Comparison of ENCODE assay signal across 1 cellular context in the genomic region with DNA sequence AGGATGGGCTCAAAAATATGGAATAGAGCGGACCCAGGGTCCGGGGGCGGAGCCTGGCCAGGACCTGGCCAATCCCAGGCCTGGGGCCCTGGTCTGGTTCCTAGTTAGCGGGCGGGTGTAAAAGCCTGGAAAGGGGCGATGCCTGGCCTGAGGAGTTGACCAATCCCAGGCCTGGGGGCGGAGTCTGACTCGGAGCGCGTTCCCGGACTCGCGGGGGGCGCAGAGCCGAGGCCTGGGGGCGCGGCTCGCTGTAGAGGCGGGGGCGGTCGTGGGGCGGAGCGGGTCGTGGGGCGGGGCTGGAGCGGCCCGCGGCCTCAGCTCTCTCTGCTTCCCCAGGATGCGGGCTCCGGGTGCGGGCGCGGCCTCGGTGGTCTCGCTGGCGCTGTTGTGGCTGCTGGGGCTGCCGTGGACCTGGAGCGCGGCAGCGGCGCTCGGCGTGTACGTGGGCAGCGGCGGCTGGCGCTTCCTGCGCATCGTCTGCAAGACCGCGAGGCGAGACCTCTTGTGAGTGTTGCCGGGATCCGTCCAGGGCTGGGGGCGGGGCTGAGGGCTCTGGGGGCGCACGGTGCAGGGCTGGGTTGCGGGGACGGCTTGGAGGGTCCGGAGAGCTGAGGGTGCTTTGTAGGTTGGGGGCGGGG.
TF ChIP-seq lines count a peak whose summit lies in the region.

TSS of gene SLC27A1 (plus strand) at position 321 of the 638 bp plus-strand sequence. CDS start at position 338, 17 bp downstream.

TF ChIP-seq in K562, 482 proteins besides CTCF, POLR2A, EP300 and RAD21 (continued from another document and continues in another):
- TF ChIP-seq RBBP5 (IDR thresholded peaks at IDR 0.05; ENCODE audit: borderline replicate concordance, insufficient read depth, low read length, poor library complexity, severe bottlenecking) = peak; percentile 46
- TF ChIP-seq C11orf30 (IDR thresholded peaks at IDR 0.05; ENCODE audit: low read depth) = no peak
- TF ChIP-seq RBM34 (IDR thresholded peaks at IDR 0.05; ENCODE audit: borderline replicate concordance, insufficient read depth, low read length) = no peak
- no peak for TF ChIP-seq LARP7 (IDR thresholded peaks at IDR 0.05)
- no peak for TF ChIP-seq PHF21A (IDR thresholded peaks at IDR 0.05; ENCODE audit: borderline replicate concordance, low read depth)
- TF ChIP-seq PHB (CRISPR knock-in tag; IDR thresholded peaks at IDR 0.05) = no peak
- TF ChIP-seq CTBP1 (IDR thresholded peaks at IDR 0.05; ENCODE audit: borderline replicate concordance) = peak; percentile 46; the same call in 1 of the 2 replicates
- TF ChIP-seq, protein P1, sequence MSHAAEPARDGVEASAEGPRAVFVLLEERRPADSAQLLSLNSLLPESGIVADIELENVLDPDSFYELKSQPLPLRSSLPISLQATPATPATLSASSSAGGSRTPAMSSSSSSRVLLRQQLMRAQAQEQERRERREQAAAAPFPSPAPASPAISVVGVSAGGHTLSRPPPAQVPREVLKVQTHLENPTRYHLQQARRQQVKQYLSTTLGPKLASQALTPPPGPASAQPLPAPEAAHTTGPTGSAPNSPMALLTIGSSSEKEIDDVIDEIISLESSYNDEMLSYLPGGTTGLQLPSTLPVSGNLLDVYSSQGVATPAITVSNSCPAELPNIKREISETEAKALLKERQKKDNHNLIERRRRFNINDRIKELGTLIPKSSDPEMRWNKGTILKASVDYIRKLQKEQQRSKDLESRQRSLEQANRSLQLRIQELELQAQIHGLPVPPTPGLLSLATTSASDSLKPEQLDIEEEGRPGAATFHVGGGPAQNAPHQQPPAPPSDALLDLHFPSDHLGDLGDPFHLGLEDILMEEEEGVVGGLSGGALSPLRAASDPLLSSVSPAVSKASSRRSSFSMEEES (CRISPR knock-in tag; IDR thresholded peaks at IDR 0.05) = no peak
- TF ChIP-seq RBM39 (optimal IDR thresholded peaks at IDR 0.05; ENCODE audit: low read depth, low read length) = no peak
- no peak for TF ChIP-seq ZNF76 (CRISPR knock-in tag; IDR thresholded peaks at IDR 0.05; ENCODE audit: borderline replicate concordance)
- TF ChIP-seq NCOA1 (IDR thresholded peaks at IDR 0.05; ENCODE audit: low read depth) = no peak
- TF ChIP-seq POLR2H (tag; IDR thresholded peaks at IDR 0.05; ENCODE audit: low read depth) = no peak
- no peak for TF ChIP-seq RCOR1 (IDR thresholded peaks at IDR 0.05; ENCODE audit: borderline replicate concordance in 1 of 2, low read depth in 2 of 2, low read length in 2 of 2)
- no peak for TF ChIP-seq MLX (CRISPR knock-in tag; conservative IDR thresholded peaks at IDR 0.05)
- TF ChIP-seq CBFA2T3 (IDR thresholded peaks at IDR 0.05) = no peak
- no peak for TF ChIP-seq ZFP1 (CRISPR knock-in tag; IDR thresholded peaks at IDR 0.05)
- TF ChIP-seq ILF3 (IDR thresholded peaks at IDR 0.05; ENCODE audit: borderline replicate concordance) = no peak
- peak; percentile 29 for TF ChIP-seq RBM25 (IDR thresholded peaks at IDR 0.05; ENCODE audit: low read depth, low read length, severe bottlenecking)
- TF ChIP-seq, protein P2, sequence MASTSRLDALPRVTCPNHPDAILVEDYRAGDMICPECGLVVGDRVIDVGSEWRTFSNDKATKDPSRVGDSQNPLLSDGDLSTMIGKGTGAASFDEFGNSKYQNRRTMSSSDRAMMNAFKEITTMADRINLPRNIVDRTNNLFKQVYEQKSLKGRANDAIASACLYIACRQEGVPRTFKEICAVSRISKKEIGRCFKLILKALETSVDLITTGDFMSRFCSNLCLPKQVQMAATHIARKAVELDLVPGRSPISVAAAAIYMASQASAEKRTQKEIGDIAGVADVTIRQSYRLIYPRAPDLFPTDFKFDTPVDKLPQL (IDR thresholded peaks at IDR 0.05; ENCODE audit: extremely low read depth, insufficient read length) = no peak
- no peak for TF ChIP-seq BCL6 (CRISPR knock-in tag; IDR thresholded peaks at IDR 0.05)
- TF ChIP-seq ZBED1 (IDR thresholded peaks at IDR 0.05) = no peak
- peak; percentile 76 for TF ChIP-seq NFYB (IDR thresholded peaks at IDR 0.05; ENCODE audit: extremely low read depth, insufficient read length)
- no peak for TF ChIP-seq ELK3 (CRISPR knock-in tag; IDR thresholded peaks at IDR 0.05)
- no peak for TF ChIP-seq STAG1 (CRISPR knock-in tag; IDR thresholded peaks at IDR 0.05; ENCODE audit: borderline replicate concordance)
- TF ChIP-seq, protein P3, sequence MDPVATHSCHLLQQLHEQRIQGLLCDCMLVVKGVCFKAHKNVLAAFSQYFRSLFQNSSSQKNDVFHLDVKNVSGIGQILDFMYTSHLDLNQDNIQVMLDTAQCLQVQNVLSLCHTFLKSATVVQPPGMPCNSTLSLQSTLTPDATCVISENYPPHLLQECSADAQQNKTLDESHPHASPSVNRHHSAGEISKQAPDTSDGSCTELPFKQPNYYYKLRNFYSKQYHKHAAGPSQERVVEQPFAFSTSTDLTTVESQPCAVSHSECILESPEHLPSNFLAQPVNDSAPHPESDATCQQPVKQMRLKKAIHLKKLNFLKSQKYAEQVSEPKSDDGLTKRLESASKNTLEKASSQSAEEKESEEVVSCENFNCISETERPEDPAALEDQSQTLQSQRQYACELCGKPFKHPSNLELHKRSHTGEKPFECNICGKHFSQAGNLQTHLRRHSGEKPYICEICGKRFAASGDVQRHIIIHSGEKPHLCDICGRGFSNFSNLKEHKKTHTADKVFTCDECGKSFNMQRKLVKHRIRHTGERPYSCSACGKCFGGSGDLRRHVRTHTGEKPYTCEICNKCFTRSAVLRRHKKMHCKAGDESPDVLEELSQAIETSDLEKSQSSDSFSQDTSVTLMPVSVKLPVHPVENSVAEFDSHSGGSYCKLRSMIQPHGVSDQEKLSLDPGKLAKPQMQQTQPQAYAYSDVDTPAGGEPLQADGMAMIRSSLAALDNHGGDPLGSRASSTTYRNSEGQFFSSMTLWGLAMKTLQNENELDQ (CRISPR knock-in tag; IDR thresholded peaks at IDR 0.05; ENCODE audit: borderline replicate concordance) = no peak
- TF ChIP-seq, protein P4, sequence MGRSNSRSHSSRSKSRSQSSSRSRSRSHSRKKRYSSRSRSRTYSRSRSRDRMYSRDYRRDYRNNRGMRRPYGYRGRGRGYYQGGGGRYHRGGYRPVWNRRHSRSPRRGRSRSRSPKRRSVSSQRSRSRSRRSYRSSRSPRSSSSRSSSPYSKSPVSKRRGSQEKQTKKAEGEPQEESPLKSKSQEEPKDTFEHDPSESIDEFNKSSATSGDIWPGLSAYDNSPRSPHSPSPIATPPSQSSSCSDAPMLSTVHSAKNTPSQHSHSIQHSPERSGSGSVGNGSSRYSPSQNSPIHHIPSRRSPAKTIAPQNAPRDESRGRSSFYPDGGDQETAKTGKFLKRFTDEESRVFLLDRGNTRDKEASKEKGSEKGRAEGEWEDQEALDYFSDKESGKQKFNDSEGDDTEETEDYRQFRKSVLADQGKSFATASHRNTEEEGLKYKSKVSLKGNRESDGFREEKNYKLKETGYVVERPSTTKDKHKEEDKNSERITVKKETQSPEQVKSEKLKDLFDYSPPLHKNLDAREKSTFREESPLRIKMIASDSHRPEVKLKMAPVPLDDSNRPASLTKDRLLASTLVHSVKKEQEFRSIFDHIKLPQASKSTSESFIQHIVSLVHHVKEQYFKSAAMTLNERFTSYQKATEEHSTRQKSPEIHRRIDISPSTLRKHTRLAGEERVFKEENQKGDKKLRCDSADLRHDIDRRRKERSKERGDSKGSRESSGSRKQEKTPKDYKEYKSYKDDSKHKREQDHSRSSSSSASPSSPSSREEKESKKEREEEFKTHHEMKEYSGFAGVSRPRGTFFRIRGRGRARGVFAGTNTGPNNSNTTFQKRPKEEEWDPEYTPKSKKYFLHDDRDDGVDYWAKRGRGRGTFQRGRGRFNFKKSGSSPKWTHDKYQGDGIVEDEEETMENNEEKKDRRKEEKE (IDR thresholded peaks at IDR 0.05; ENCODE audit: borderline replicate concordance in 1 of 2, control insufficient read depth in 1 of 2, low read depth in 2 of 2, low read length in 1 of 2) = no peak
- no peak for TF ChIP-seq ZBTB2 (IDR thresholded peaks at IDR 0.05)
- TF ChIP-seq HDAC1 (IDR thresholded peaks at IDR 0.05) = 0 out of 4 replicates have a peak, but pooled peaks of 1 of the 2 experiments have one; percentile 21
- TF ChIP-seq, protein P5, sequence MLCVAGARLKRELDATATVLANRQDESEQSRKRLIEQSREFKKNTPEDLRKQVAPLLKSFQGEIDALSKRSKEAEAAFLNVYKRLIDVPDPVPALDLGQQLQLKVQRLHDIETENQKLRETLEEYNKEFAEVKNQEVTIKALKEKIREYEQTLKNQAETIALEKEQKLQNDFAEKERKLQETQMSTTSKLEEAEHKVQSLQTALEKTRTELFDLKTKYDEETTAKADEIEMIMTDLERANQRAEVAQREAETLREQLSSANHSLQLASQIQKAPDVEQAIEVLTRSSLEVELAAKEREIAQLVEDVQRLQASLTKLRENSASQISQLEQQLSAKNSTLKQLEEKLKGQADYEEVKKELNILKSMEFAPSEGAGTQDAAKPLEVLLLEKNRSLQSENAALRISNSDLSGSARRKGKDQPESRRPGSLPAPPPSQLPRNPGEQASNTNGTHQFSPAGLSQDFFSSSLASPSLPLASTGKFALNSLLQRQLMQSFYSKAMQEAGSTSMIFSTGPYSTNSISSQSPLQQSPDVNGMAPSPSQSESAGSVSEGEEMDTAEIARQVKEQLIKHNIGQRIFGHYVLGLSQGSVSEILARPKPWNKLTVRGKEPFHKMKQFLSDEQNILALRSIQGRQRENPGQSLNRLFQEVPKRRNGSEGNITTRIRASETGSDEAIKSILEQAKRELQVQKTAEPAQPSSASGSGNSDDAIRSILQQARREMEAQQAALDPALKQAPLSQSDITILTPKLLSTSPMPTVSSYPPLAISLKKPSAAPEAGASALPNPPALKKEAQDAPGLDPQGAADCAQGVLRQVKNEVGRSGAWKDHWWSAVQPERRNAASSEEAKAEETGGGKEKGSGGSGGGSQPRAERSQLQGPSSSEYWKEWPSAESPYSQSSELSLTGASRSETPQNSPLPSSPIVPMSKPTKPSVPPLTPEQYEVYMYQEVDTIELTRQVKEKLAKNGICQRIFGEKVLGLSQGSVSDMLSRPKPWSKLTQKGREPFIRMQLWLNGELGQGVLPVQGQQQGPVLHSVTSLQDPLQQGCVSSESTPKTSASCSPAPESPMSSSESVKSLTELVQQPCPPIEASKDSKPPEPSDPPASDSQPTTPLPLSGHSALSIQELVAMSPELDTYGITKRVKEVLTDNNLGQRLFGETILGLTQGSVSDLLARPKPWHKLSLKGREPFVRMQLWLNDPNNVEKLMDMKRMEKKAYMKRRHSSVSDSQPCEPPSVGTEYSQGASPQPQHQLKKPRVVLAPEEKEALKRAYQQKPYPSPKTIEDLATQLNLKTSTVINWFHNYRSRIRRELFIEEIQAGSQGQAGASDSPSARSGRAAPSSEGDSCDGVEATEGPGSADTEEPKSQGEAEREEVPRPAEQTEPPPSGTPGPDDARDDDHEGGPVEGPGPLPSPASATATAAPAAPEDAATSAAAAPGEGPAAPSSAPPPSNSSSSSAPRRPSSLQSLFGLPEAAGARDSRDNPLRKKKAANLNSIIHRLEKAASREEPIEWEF (CRISPR knock-in tag; IDR thresholded peaks at IDR 0.05) = no peak
- TF ChIP-seq SREBF2 (CRISPR knock-in tag; IDR thresholded peaks at IDR 0.05) = no peak
- no peak for TF ChIP-seq MTF1 (CRISPR knock-in tag; IDR thresholded peaks at IDR 0.05; ENCODE audit: borderline replicate concordance)
- no peak for TF ChIP-seq ZNF316 (IDR thresholded peaks at IDR 0.05)
- no peak for TF ChIP-seq ATF6 (CRISPR knock-in tag; IDR thresholded peaks at IDR 0.05)
- TF ChIP-seq ZZZ3 (IDR thresholded peaks at IDR 0.05) = no peak
- TF ChIP-seq ELF1 (tag; IDR thresholded peaks at IDR 0.05) = no peak
- no peak for TF ChIP-seq SMARCC2 (IDR thresholded peaks at IDR 0.05; ENCODE audit: low read depth)
- TF ChIP-seq HDAC2 (IDR thresholded peaks at IDR 0.05) = no peak
- TF ChIP-seq PHF8 (IDR thresholded peaks at IDR 0.05; ENCODE audit: borderline replicate concordance, low read length) = peak; percentile 65; the same call in 1 of the 2 replicates
- no peak for TF ChIP-seq ZNF696 (CRISPR knock-in tag; conservative IDR thresholded peaks at IDR 0.05)
- TF ChIP-seq MAFF (IDR thresholded peaks at IDR 0.05; ENCODE audit: low read length) = no peak
- no peak for TF ChIP-seq ZNF143 (CRISPR knock-in tag; IDR thresholded peaks at IDR 0.05)
- peak; percentile 51 for TF ChIP-seq NEUROD1 (IDR thresholded peaks at IDR 0.05; ENCODE audit: borderline replicate concordance, low read depth, low read length, partially characterized antibody)
- no peak for TF ChIP-seq ZNF175 (CRISPR knock-in tag; IDR thresholded peaks at IDR 0.05; ENCODE audit: low read depth)
- no peak for TF ChIP-seq ZNF583 (CRISPR knock-in tag; IDR thresholded peaks at IDR 0.05)
